ENCODE assay signal across 14 cellular contexts in genomic region chr1:79667848-79668696, GRCh38.
DNase-seq lines count a peak whose midpoint lies in the region; ATAC-seq and TF ChIP-seq lines count a peak whose summit lies in the region.
"Had no signal": no experiment of that assay in that cellular context is flagged by ENCODE, and none has a peak within 500 bp of the region (broad histone marks: within the 10 kb centered on the region; RNA-seq: fewer than 3 reads in every experiment).

No MANE protein-coding gene starts in this region.

- H3K27ac ChIP-seq in SU-DHL-6 (ENCODE audit: low read depth, low read length), result peak overlapping the region; percentile 64
- H3K27ac ChIP-seq: RWPE1, thoracic aorta had no signal

- H3K27me3 ChIP-seq in SU-DHL-6 (ENCODE audit: low read length), result no peaks in the 10 kb centered on the region

- no peak for TF ChIP-seq CTCF in SU-DHL-6 (IDR thresholded peaks at IDR 0.05; ENCODE audit: insufficient read depth, low read length, poor library complexity, severe bottlenecking)
- TF ChIP-seq CTCF in natural killer cell (IDR thresholded peaks at IDR 0.05), result no peak

- H3K9me3 ChIP-seq in SU-DHL-6 (ENCODE audit: insufficient read depth, low read length), result no peaks in the 10 kb centered on the region
- H3K9me3 ChIP-seq: thoracic aorta had no signal

- no peaks in the 10 kb centered on the region for H3K36me3 ChIP-seq in SU-DHL-6 (ENCODE audit: low read length)
- H3K36me3 ChIP-seq: thoracic aorta had no signal

- H3K4me3 ChIP-seq in SU-DHL-6 (ENCODE audit: insufficient read depth, low read length, poor library complexity, severe bottlenecking), result peak overlapping the region; percentile 2
- H3K4me3 ChIP-seq: thoracic aorta had no signal

- H2AFZ ChIP-seq in SU-DHL-6 (ENCODE audit: low read depth, low read length, severe bottlenecking), result peak overlapping the region; percentile 79

- H3K4me1 Mint-ChIP-seq in natural killer cell, result no peaks in the 10 kb centered on the region
- H3K4me1 Mint-ChIP-seq: CD14-positive monocyte had no signal

- H3K9me2 ChIP-seq in SU-DHL-6 (replicated peaks; ENCODE audit: insufficient read depth, low read length), result no peaks in the 10 kb centered on the region

- intact Hi-C loops in natural killer cell (cut with micrococcal nuclease), result no loop called here

- H3K9me3 Mint-ChIP-seq in natural killer cell, result peaks cover 8 to 10% of the 10 kb centered on the region in 2 donors

- H3K27me3 Mint-ChIP-seq in natural killer cell (ENCODE audit: low read depth in 2 of 2), result no peaks in the 10 kb centered on the region

- peak overlapping the region; percentile 16; the same call in 1 of the 2 replicates for H3K9ac ChIP-seq in SU-DHL-6 (ENCODE audit: low read length)

- no peaks in the 10 kb centered on the region for H3F3A ChIP-seq in SU-DHL-6 (ENCODE audit: insufficient read depth)

- peak overlapping the region; percentile 53 for H3K4me2 ChIP-seq in SU-DHL-6 (ENCODE audit: low read depth, low read length, poor library complexity, severe bottlenecking)

- H3K36me3 Mint-ChIP-seq in natural killer cell, result no peaks in the 10 kb centered on the region
- H3K36me3 Mint-ChIP-seq: CD14-positive monocyte had no signal

- ATAC-seq in GM18520 (IDR thresholded peaks at IDR 0.05; ENCODE audit: unreplicated experiment) (peak; percentile 86), GM21515 (IDR thresholded peaks at IDR 0.05; ENCODE audit: unreplicated experiment) (peak; percentile 88), HG03066 (IDR thresholded peaks at IDR 0.05; ENCODE audit: low read depth, unreplicated experiment) (peak; percentile 87), natural killer cell (no peak)

- no peaks in the 10 kb centered on the region for H4K20me1 ChIP-seq in SU-DHL-6 (ENCODE audit: low read depth, low read length)

- no peak overlapping the region for H3K4me3 Mint-ChIP-seq in natural killer cell
- H3K4me3 Mint-ChIP-seq: CD14-positive monocyte had no signal

- H3K27ac Mint-ChIP-seq in natural killer cell, result no peak overlapping the region
- H3K27ac Mint-ChIP-seq: CD14-positive monocyte had no signal

- H3K79me2 ChIP-seq in SU-DHL-6 (ENCODE audit: insufficient read depth, low read length), result no peaks in the 10 kb centered on the region

- DNase-seq in UCSD-AML1 (lab: John Stamatoyannopoulos, UW; ENCODE audit: unreplicated experiment), result no peak
- DNase-seq in NCI-H226, result no peak
- DNase-seq in anterior cingulate cortex (lab: John Stamatoyannopoulos, UW), result no peak
- no peak for DNase-seq in natural killer cell
- DNase-seq: activated effector memory CD4-positive, alpha-beta T cell treated with Interleukin-2 at 50 U/mL for 16 hours; cerebellar nuclear complex; NCI-H2081 had no signal

Comparison
In these comparisons a context has a peak if more than half of its experiments do, and no peak if none do; other contexts are left out.
1. ATAC-seq: peak in GM18520 (single experiment), GM21515 (single experiment) and HG03066 (single experiment); none in natural killer cell (0 of 3).